8 cellular contexts compared by ENCODE assay signal in genomic region chrX:153974003-153974725, GRCh38. TPM values are rescaled to one million over a fixed set of nuclear protein-coding genes. Genes with fewer than 3 reads are reported as not detected.
DNase-seq lines count a peak whose midpoint lies in the region; ATAC-seq, FAIRE-seq and TF ChIP-seq lines count a peak whose summit lies in the region.

No MANE protein-coding gene starts in this region.

- DNase-seq in SK-N-MC (ENCODE audit: low read depth, low spot score) (no peak), foreskin fibroblast (no peak), small intestine (peak; percentile 55), NCI-H82 treated with DMSO at 0.1 percent for 48 hours (lab: John Stamatoyannopoulos, UW; ENCODE audit: unreplicated experiment) (no peak), NCI-H2107 treated with DMSO at 0.1 percent for 48 hours (lab: John Stamatoyannopoulos, UW; ENCODE audit: unreplicated experiment) (no peak)
- no peak for DNase-seq in central memory CD4-positive, alpha-beta T cell

- POLR2A ChIA-PET in HEK293 (lab: Yijun Ruan, JAX): interaction anchor here (0.6 to 1.7 kb wide), 3 partner anchors 40 to 195 kb away, joined by 4 to 10 read pairs (median 6); no protein-coding TSS in a partner anchor

- no peak for ATAC-seq in GM18868 (IDR thresholded peaks at IDR 0.05; ENCODE audit: unreplicated experiment)

- peaks cover 6% of the 10 kb centered on the region; the same call in 1 of the 2 replicates for H3K4me1 ChIP-seq in HEK293 (ENCODE audit: control insufficient read depth, insufficient read depth, low read length)
- peaks cover 0 to 2% of the 10 kb centered on the region in 2 donors for H3K4me1 ChIP-seq in small intestine (ENCODE audit: control insufficient read depth in 2 of 2, insufficient read depth in 1 of 2, low read depth in 1 of 2, low read length in 1 of 2)

- no peak overlapping the region for H3K4me3 ChIP-seq in HEK293 (ENCODE audit: low read depth, low read length)
- peak overlapping the region; percentile 80; the same call in 1 of the 2 replicates for H3K4me3 ChIP-seq in SK-N-MC
- peak overlapping the region; percentile 48 to 69 for H3K4me3 ChIP-seq in foreskin fibroblast (ENCODE audit: low read depth in 1 of 2, low read length in 2 of 2)
- no peak overlapping the region for H3K4me3 ChIP-seq in small intestine (ENCODE audit: low read depth in 1 of 2, low read length in 2 of 2)

- H3K27me3 ChIP-seq in small intestine (ENCODE audit: control insufficient read depth in 2 of 2, insufficient read depth in 2 of 2, low read length in 2 of 2): no peaks in the 10 kb centered on the region

- WGBS in small intestine, 3 donors: 39 to 61% (median 56%) methylated on average over 14 of the region's 14 CpGs

- CTCF ChIA-PET in HEK293 (lab: Yijun Ruan, JAX): interaction anchor here (0.6 to 2.2 kb wide), 3 partner anchors 27 to 39 kb away, joined by 3 to 5 read pairs (median 3); no protein-coding TSS in a partner anchor

- no peak for TF ChIP-seq CTCF in HEK293 (tag by site-specific recombination; IDR thresholded peaks at IDR 0.05)
- TF ChIP-seq CTCF in foreskin fibroblast (IDR thresholded peaks at IDR 0.05; ENCODE audit: low read depth, low read length): no peak

- H3K9me3 ChIP-seq in HEK293 (ENCODE audit: control insufficient read depth, insufficient read depth, low read depth, low read length) (no peaks in the 10 kb centered on the region), SK-N-MC (ENCODE audit: low read depth, low read length) (no peaks in the 10 kb centered on the region), small intestine (ENCODE audit: control insufficient read depth, low read depth) (no peaks in the 10 kb centered on the region)

- H3K27ac ChIP-seq in HEK293 (ENCODE audit: extremely low read depth, low read depth, low read length) (peak overlapping the region; percentile 99; the same call in 1 of the 2 replicates), SK-N-MC (peak overlapping the region; percentile 100; the same call in 1 of the 2 replicates), small intestine (ENCODE audit: low read depth in 1 of 2, low read length in 1 of 2) (peak overlapping the region; percentile 94 to 97)

- no peaks in the 10 kb centered on the region for H3K36me3 ChIP-seq in HEK293 (ENCODE audit: control insufficient read depth in 2 of 2, insufficient read depth in 1 of 2, low read length in 2 of 2)
- 0 out of 2 replicates have a peak, but pooled peaks cover 3% of the 10 kb centered on the region for H3K36me3 ChIP-seq in SK-N-MC (ENCODE audit: insufficient read depth, low read length)
- no peaks in the 10 kb centered on the region for H3K36me3 ChIP-seq in small intestine (ENCODE audit: control insufficient read depth in 2 of 2, insufficient read depth in 2 of 2, low read length in 2 of 2)

- H3K9ac ChIP-seq in SK-N-MC (ENCODE audit: insufficient read length): peak overlapping the region; percentile 100

- no peak for FAIRE-seq in small intestine (lab: Jason Lieb, UNC)

TF ChIP-seq in HEK293, 187 proteins besides CTCF, POLR2A, EP300 and RAD21:
- TF ChIP-seq ZNF561 (tag by site-specific recombination; IDR thresholded peaks at IDR 0.05; ENCODE audit: borderline replicate concordance): no peak
- peak; percentile 99 for TF ChIP-seq ZNF335 (tag by site-specific recombination; conservative IDR thresholded peaks at IDR 0.05)
- TF ChIP-seq MEIS1 (CRISPR knock-in tag; IDR thresholded peaks at IDR 0.05; ENCODE audit: borderline replicate concordance): 0 out of 2 replicates have a peak, but pooled peaks have one; percentile 16
- TF ChIP-seq ZNF600 (tag by site-specific recombination; IDR thresholded peaks at IDR 0.05): 0 out of 2 replicates have a peak, but pooled peaks have one; percentile 17
- no peak for TF ChIP-seq ZNF10 (tag by site-specific recombination; IDR thresholded peaks at IDR 0.05)
- no peak for TF ChIP-seq YY1 (tag by site-specific recombination; IDR thresholded peaks at IDR 0.05)
- 0 out of 2 replicates have a peak, but pooled peaks have one; percentile 34 for TF ChIP-seq PBX3 (CRISPR knock-in tag; IDR thresholded peaks at IDR 0.05)

RNA-seq across cellular contexts. Expression of gene TMEM187, which starts 1.6 kb away (rescaled TPM):
- polyA plus RNA-seq in small intestine: 10 to 100 TPM in 1 of 3 donors, 1 to 10 TPM in 2; 4.2 to 10.1 (median 4.3) TPM

RNA-seq across cellular contexts. Expression of gene HCFC1, which starts 2.5 kb away (rescaled TPM):
- 10 to 100 TPM in 1 of 3 donors, 1 to 10 TPM in 2; 7.6 to 29.6 (median 9.5) TPM for polyA plus RNA-seq in small intestine

RNA-seq across cellular contexts. Expression of gene RENBP, which starts 29.7 kb away (rescaled TPM):
- polyA plus RNA-seq in small intestine: 10 to 100 TPM in 2 of 3 donors, 1 to 10 TPM in 1; 5.1 to 32.4 (median 11.3) TPM

RNA-seq across cellular contexts. Expression of gene NAA10, which starts 39.3 kb away (rescaled TPM):
- 100 to 1,000 TPM; 105 to 152 (median 109) TPM for polyA plus RNA-seq in small intestine

RNA-seq across cellular contexts. Expression of gene IRAK1, which starts 45.5 kb away (rescaled TPM):
- 100 to 1,000 TPM; 115 to 135 (median 118) TPM for polyA plus RNA-seq in small intestine

Comparison
In these comparisons a context has a peak if more than half of its experiments do, and no peak if none do; other contexts are left out.
1. H3K4me3 ChIP-seq: peak in SK-N-MC (single experiment) and foreskin fibroblast (2 of 2); none in HEK293 (single experiment) and small intestine (0 of 2).
2. Peak in every context shown above with its lines, with median percentiles within 50 percentile points of each other: H3K27ac ChIP-seq.